8 cellular contexts compared by ENCODE assay signal in the genomic region with DNA sequence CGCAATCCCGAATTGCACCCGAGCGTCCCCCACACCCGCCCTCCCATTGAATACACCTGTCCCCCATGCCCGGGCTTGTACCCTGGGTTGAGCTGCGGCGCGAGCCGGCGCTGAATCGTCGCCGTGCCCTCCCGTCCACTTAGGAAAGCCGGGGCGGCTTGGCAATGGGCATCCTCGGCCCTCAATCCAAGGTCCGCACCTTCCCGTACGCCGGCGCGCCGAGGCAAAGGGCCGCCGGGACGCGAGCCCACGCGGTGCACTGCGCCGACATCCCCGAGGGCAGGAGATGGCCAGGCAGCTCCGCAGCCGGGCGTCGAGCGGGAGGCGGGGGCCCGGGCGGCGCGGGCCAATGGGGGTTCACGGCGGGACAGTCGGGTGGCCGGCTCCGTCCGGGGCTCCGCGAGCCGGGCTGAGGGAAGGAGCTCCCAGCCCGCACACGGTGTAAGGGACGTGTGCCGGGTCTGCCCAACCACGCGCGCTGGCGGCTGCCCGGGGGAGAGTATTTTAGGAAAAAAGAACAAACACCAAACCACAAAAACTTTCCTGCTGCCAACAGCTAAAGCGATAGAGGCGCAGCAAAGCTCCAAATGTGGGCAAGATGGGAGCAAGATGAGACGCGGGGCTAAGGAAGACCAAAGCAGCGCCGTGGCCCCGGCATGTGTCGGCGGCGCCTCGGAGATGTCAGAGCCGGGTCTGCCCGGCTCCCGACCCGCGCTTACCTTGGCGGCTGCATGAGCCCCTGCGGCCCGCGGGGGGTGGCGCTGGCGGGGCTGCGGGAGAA. TPM values are rescaled to one million over a fixed set of nuclear protein-coding genes. Genes with fewer than 3 reads are reported as not detected.
DNase-seq lines count a peak whose midpoint lies in the region; ATAC-seq and TF ChIP-seq lines count a peak whose summit lies in the region.

No MANE protein-coding gene starts in this region.

- H3K4me1 Mint-ChIP-seq in MCF 10A (ENCODE audit: insufficient read depth, unreplicated experiment), result no peaks in the 10 kb centered on the region

- CTCF ChIA-PET in MCF 10A (lab: Yijun Ruan, JAX), result interaction anchor here (0.5 to 3.6 kb wide), 53 partner anchors 11 to 1659 kb away, joined by 3 to 65 read pairs (median 4); no protein-coding TSS in a partner anchor

- no peaks in the 10 kb centered on the region for H3K9me3 Mint-ChIP-seq in MCF 10A (ENCODE audit: unreplicated experiment)

- no peak for TF ChIP-seq CTCF in MCF 10A (IDR thresholded peaks at IDR 0.05; ENCODE audit: unreplicated experiment)

- peaks cover 23% of the 10 kb centered on the region for H3K27me3 Mint-ChIP-seq in MCF 10A (ENCODE audit: insufficient read depth, unreplicated experiment)

- no peaks in the 10 kb centered on the region for H3K36me3 Mint-ChIP-seq in MCF 10A (ENCODE audit: insufficient read depth, unreplicated experiment)

- peak overlapping the region; percentile 69 for H3K4me3 Mint-ChIP-seq in MCF 10A (ENCODE audit: unreplicated experiment)

- H3K27ac Mint-ChIP-seq in MCF 10A (ENCODE audit: low read depth, unreplicated experiment), result no peak overlapping the region

- BruUV-seq in MCF 10A (replicated peaks; lab: Mats Ljungman, UMichigan), result no TSS peak

- POLR2A ChIA-PET in MCF 10A (lab: Yijun Ruan, JAX), result interaction anchor here (0.6 to 1.9 kb wide), 9 partner anchors 14 to 1031 kb away, joined by 3 to 6 read pairs (median 3); no protein-coding TSS in a partner anchor

- ATAC-seq in GM21423 (IDR thresholded peaks at IDR 0.05; ENCODE audit: unreplicated experiment), result peak; percentile 33

- DNase-seq in CD1c-positive myeloid dendritic cell (ENCODE audit: extremely low spot score), result peak; percentile 2
- DNase-seq in NCI-H510A (lab: John Stamatoyannopoulos, UW), result peak; percentile 3
- peak; percentile 30 for DNase-seq in MCF 10A (ENCODE audit: unreplicated experiment)
- DNase-seq in left kidney (ENCODE audit: low read depth, low spot score), result peak; percentile 72
- no peak for DNase-seq in kidney glomerular epithelial cell (lab: John Stamatoyannopoulos, UW)
- DNase-seq in COLO829 (ENCODE audit: low spot score), result no peak

- H3K27ac ChIP-seq in temporal lobe (ENCODE audit: low read depth, low read length), result peak overlapping the region; percentile 13

- intact Hi-C loops in MCF 10A (cut with micrococcal nuclease), result loop anchor here (1.0 to 5.0 kb wide), 5 partner anchors 58 to 1032 kb away; no protein-coding TSS in a partner anchor

RNA-seq across cellular contexts. Expression of gene RGMA, which starts 0.6 kb away (rescaled TPM):
- total RNA-seq in MCF 10A (2022) (0.37 and 0.51 TPM in 2 replicates), temporal lobe (16.2 TPM)

Comparison
In these comparisons a context has a peak if more than half of its experiments do, and no peak if none do; other contexts are left out.
1. DNase-seq: peak in CD1c-positive myeloid dendritic cell (single experiment), NCI-H510A (single experiment), MCF 10A (single experiment) and left kidney (single experiment); none in kidney glomerular epithelial cell (single experiment) and COLO829 (single experiment).
2. RNA of gene RGMA, which starts 0.6 kb away (total RNA-seq): 16.2 TPM in temporal lobe (single experiment); 0.37 to 0.51 TPM in MCF 10A; every median in the first group is over 10 times any median in the second.